Comparison of ENCODE assay signal across 14 cellular contexts in genomic region chr5:85428426-85428934, GRCh38.
DNase-seq lines count a peak whose midpoint lies in the region; ATAC-seq and TF ChIP-seq lines count a peak whose summit lies in the region.
"Had no signal": no experiment of that assay in that cellular context is flagged by ENCODE, and none has a peak within 500 bp of the region (broad histone marks: within the 10 kb centered on the region; RNA-seq: fewer than 3 reads in every experiment).

No MANE protein-coding gene starts in this region.

- no peaks in the 10 kb centered on the region for H3K9me3 ChIP-seq in RWPE2 (ENCODE audit: severe bottlenecking)

- peak; percentile 32 for DNase-seq in HPDE6-E6E7 (ENCODE audit: extremely low spot score)
- no peak for DNase-seq in RWPE2 (ENCODE audit: low spot score)
- DNase-seq in left ventricle myocardium superior, result no peak
- DNase-seq in foreskin keratinocyte, result no peak
- no peak for DNase-seq in left cardiac atrium
- DNase-seq: 8988T; CD4-positive, alpha-beta memory T cell; DMS79 treated with DMSO at 0.1 percent for 48 hours; GF-D8; H7 had no signal

- no peak overlapping the region for H3K4me3 ChIP-seq in RWPE2 (ENCODE audit: severe bottlenecking)
- H3K4me3 ChIP-seq: BLaER1, GM23338 had no signal

- intact Hi-C loops in left ventricle myocardium superior (cut with micrococcal nuclease) (no loop called here), left cardiac atrium (cut with DNase I) (no loop called here)

- H3K27me3 ChIP-seq in RWPE2 (ENCODE audit: insufficient read depth, poor library complexity, severe bottlenecking) (peaks cover 4% of the 10 kb centered on the region), foreskin keratinocyte (no peaks in the 10 kb centered on the region)
- H3K27me3 ChIP-seq: BLaER1 had no signal

- TF ChIP-seq CTCF in RWPE2 (IDR thresholded peaks at IDR 0.05; ENCODE audit: poor library complexity, severe bottlenecking), result no peak
- no peak for TF ChIP-seq CTCF in foreskin keratinocyte (conservative IDR thresholded peaks at IDR 0.05)

- no peak overlapping the region for H3K27ac ChIP-seq in RWPE2 (ENCODE audit: poor library complexity, severe bottlenecking)
- no peak overlapping the region for H3K27ac ChIP-seq in foreskin keratinocyte
- H3K27ac ChIP-seq: BLaER1 had no signal

- H3K4me1 ChIP-seq in RWPE2 (ENCODE audit: insufficient read depth, poor library complexity, severe bottlenecking), result no peaks in the 10 kb centered on the region
- no peaks in the 10 kb centered on the region for H3K4me1 ChIP-seq in foreskin keratinocyte
- H3K4me1 ChIP-seq: BLaER1 had no signal

- ATAC-seq in GM21786 (IDR thresholded peaks at IDR 0.05; ENCODE audit: unreplicated experiment) (peak; percentile 50), RWPE2 (ENCODE audit: low read depth) (peak; percentile 46; the same call in 1 of the 3 replicates), left ventricle myocardium superior (no peak), foreskin keratinocyte (no peak), left cardiac atrium (no peak), GM21528 (IDR thresholded peaks at IDR 0.05; ENCODE audit: low FRiP score, unreplicated experiment) (no peak)
- ATAC-seq: GM23338 had no signal

- no peaks in the 10 kb centered on the region for H3K36me3 ChIP-seq in RWPE2 (ENCODE audit: low read depth)
- H3K36me3 ChIP-seq: BLaER1 had no signal

Comparison
In these comparisons a context has a peak if more than half of its experiments do, and no peak if none do; other contexts are left out.
1. ATAC-seq: peak in GM21786 (single experiment) and RWPE2 (single experiment); none in left ventricle myocardium superior (single experiment), foreskin keratinocyte (single experiment), left cardiac atrium (0 of 2) and GM21528 (single experiment).